In genomic region chr17:10048951-10049350, GRCh38 we compare ENCODE assay signal across 15 cellular contexts.
DNase-seq lines count a peak whose midpoint lies in the region; ATAC-seq and TF ChIP-seq lines count a peak whose summit lies in the region.
"Had no signal": no experiment of that assay in that cellular context is flagged by ENCODE, and none has a peak within 500 bp of the region (broad histone marks: within the 10 kb centered on the region; RNA-seq: fewer than 3 reads in every experiment).

No MANE protein-coding gene starts in this region.

- peaks cover 100% of the 10 kb centered on the region for H3K4me1 ChIP-seq in BLaER1
- H3K4me1 ChIP-seq in GM23338 (ENCODE audit: insufficient read depth) = peaks cover 8% of the 10 kb centered on the region
- peaks cover 9% of the 10 kb centered on the region for H3K4me1 ChIP-seq in upper lobe of right lung

- DNase-seq in caudate nucleus (lab: John Stamatoyannopoulos, UW) (peak in 47 of 61 donors; percentile 22 to 89 (median 63)), left ventricle myocardium superior (no peak), pons (ENCODE audit: low spot score) (peak; percentile 99), GM23338 (ENCODE audit: low spot score) (no peak), 8988T (no peak), upper lobe of right lung (no peak)
- DNase-seq in effector memory CD8-positive, alpha-beta T cell = no peak
- DNase-seq: activated naive CD4-positive, alpha-beta T cell treated with Interleukin-2 at 50 U/mL for 16 hours; body of pancreas; NCI-H1092 treated with DMSO at 0.1 percent for 48 hours; stimulated activated CD4-positive, alpha-beta T cell treated with anti-CD3 and anti-CD28 coated beads, Interleukin-4, amount 100 ng/mL, for 4 hours; T-helper 2 cell; trophoblast cell had no signal

- peaks cover 47 to 55% of the 10 kb centered on the region in 2 donors for H3K4me1 Mint-ChIP-seq in effector memory CD8-positive, alpha-beta T cell (ENCODE audit: low read depth in 2 of 2)
- peaks cover 22% of the 10 kb centered on the region; the same call in 2 of the 3 replicates for H3K4me1 Mint-ChIP-seq in GM23338

- peaks cover 6% of the 10 kb centered on the region; the same call in 1 of the 2 replicates for H4K20me1 ChIP-seq in BLaER1
- no peaks in the 10 kb centered on the region for H4K20me1 ChIP-seq in GM23338 (replicated peaks; ENCODE audit: insufficient read depth)

- ATAC-seq in left ventricle myocardium superior (peak; percentile 41), GM23338 (no peak), upper lobe of right lung (no peak)
- ATAC-seq in effector memory CD8-positive, alpha-beta T cell (replicated peaks) = no peak
- ATAC-seq: body of pancreas had no signal

- H3K36me3 Mint-ChIP-seq in effector memory CD8-positive, alpha-beta T cell (ENCODE audit: insufficient read depth) = peaks cover 12% of the 10 kb centered on the region
- no peaks in the 10 kb centered on the region; the same call in 2 of the 3 replicates for H3K36me3 Mint-ChIP-seq in GM23338 (ENCODE audit: low read depth)

- TF ChIP-seq CTCF in GM23338 (conservative IDR thresholded peaks at IDR 0.05; ENCODE audit: low read depth in 2 of 2) = no peak
- TF ChIP-seq CTCF in upper lobe of right lung (IDR thresholded peaks at IDR 0.05) = no peak

- H3K9ac ChIP-seq in BLaER1 = no peak overlapping the region

- no peak overlapping the region for H2AFZ ChIP-seq in GM23338

- H3K4me2 ChIP-seq in BLaER1 (peak overlapping the region; percentile 88), GM23338 (no peak overlapping the region)

- H3F3A ChIP-seq in GM23338 (replicated peaks; ENCODE audit: low read depth) = no peaks in the 10 kb centered on the region

- H3K36me3 ChIP-seq in BLaER1 (no peaks in the 10 kb centered on the region), GM23338 (ENCODE audit: insufficient read depth) (no peaks in the 10 kb centered on the region), upper lobe of right lung (no peaks in the 10 kb centered on the region)

- no peak overlapping the region for H3K4me3 ChIP-seq in BLaER1
- no peak overlapping the region for H3K4me3 ChIP-seq in GM23338
- no peak overlapping the region for H3K4me3 ChIP-seq in upper lobe of right lung
- H3K4me3 ChIP-seq: body of pancreas, skin epidermis had no signal

- no peaks in the 10 kb centered on the region for H3K79me2 ChIP-seq in GM23338 (replicated peaks; ENCODE audit: insufficient read depth)

- H3K9me3 Mint-ChIP-seq in effector memory CD8-positive, alpha-beta T cell = no peaks in the 10 kb centered on the region
- no peaks in the 10 kb centered on the region; the same call in 2 of the 3 replicates for H3K9me3 Mint-ChIP-seq in GM23338

- no peaks in the 10 kb centered on the region for H3K27me3 Mint-ChIP-seq in effector memory CD8-positive, alpha-beta T cell
- peaks cover 2% of the 10 kb centered on the region for H3K27me3 Mint-ChIP-seq in GM23338 (ENCODE audit: insufficient read depth, low read depth, poor library complexity)

- intact Hi-C loops in left ventricle myocardium superior (cut with micrococcal nuclease) = no loop called here
- intact Hi-C loops in upper lobe of right lung (cut with DNase I) = no loop called here

- no peaks in the 10 kb centered on the region for H3K9me2 ChIP-seq in GM23338 (ENCODE audit: insufficient read depth)

- no peak overlapping the region for H3K4me3 Mint-ChIP-seq in effector memory CD8-positive, alpha-beta T cell
- H3K4me3 Mint-ChIP-seq in GM23338 = no peak overlapping the region

- H3K27me3 ChIP-seq in BLaER1 (no peaks in the 10 kb centered on the region), GM23338 (ENCODE audit: insufficient read depth) (no peaks in the 10 kb centered on the region), upper lobe of right lung (no peaks in the 10 kb centered on the region)
- H3K27me3 ChIP-seq: body of pancreas had no signal

- no peak overlapping the region for H3K27ac Mint-ChIP-seq in effector memory CD8-positive, alpha-beta T cell
- no peak overlapping the region for H3K27ac Mint-ChIP-seq in GM23338

- H3K9me3 ChIP-seq in BLaER1 (no peaks in the 10 kb centered on the region), upper lobe of right lung (no peaks in the 10 kb centered on the region)
- H3K9me3 ChIP-seq: body of pancreas had no signal

- H3K27ac ChIP-seq in BLaER1 (peak overlapping the region; percentile 12; the same call in 1 of the 2 replicates), caudate nucleus (ENCODE audit: low read depth, low read length) (peak overlapping the region; percentile 87), GM23338 (ENCODE audit: low read depth) (no peak overlapping the region), upper lobe of right lung (no peak overlapping the region)

TF ChIP-seq in GM23338, 12 proteins besides CTCF, POLR2A, EP300 and RAD21:
- no peak for TF ChIP-seq ZNF114 (CRISPR knock-in tag; IDR thresholded peaks at IDR 0.05)
- TF ChIP-seq CREB1 (CRISPR knock-in tag; IDR thresholded peaks at IDR 0.05; ENCODE audit: low read depth) = no peak
- no peak for TF ChIP-seq JUNB (IDR thresholded peaks at IDR 0.05; ENCODE audit: unreplicated experiment)
- no peak for TF ChIP-seq POLR2AphosphoS5 (IDR thresholded peaks at IDR 0.05; ENCODE audit: low read depth)
- TF ChIP-seq EZH2phosphoT487 (IDR thresholded peaks at IDR 0.05; ENCODE audit: unreplicated experiment) = no peak
- TF ChIP-seq EZH2 (IDR thresholded peaks at IDR 0.05; ENCODE audit: low read depth, unreplicated experiment) = no peak
- no peak for TF ChIP-seq REST (IDR thresholded peaks at IDR 0.05; ENCODE audit: unreplicated experiment)

Comparison
In these comparisons a context has a peak if more than half of its experiments do, and no peak if none do; other contexts are left out.
1. H3K27ac ChIP-seq: peak in BLaER1 (single experiment) and caudate nucleus (single experiment); none in GM23338 (single experiment) and upper lobe of right lung (single experiment).
2. DNase-seq: peak in caudate nucleus (47 of 61) and pons (single experiment); none in left ventricle myocardium superior (single experiment), effector memory CD8-positive, alpha-beta T cell (0 of 3), GM23338 (single experiment), 8988T (single experiment) and upper lobe of right lung (single experiment).